Comparison of ENCODE assay signal across 1 cellular context in the genomic region with DNA sequence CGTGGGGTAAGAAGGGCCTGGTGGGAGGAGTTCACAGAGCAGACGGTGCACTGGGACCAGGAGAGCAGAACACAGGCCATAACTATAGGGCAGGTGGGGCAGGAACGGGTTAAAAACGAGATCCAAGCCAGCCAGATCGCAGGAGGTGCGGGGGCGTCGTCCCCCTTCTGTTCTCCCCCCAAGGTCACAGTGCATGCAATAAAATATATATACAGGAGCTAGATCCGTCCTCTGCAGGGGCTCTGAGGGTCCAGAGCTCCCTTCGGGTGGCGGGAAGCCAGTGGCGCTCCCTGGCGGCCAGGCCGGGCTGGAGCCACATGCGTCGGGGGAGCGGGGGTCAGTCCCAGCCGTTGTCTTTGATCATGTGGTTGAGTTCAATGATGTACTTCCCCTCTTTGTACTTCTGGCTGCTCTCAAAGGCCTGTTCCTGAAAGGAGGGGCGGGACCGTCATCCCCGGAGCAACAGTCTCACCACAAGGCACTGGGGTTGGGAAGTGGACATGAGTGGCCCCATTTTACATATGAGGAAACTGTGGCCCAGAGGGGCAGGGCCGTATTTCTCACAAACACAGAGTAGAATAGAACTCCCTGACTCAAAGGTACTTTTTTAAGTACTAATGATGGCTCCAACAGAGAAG.
A peak's percentile ranks its signal among the peaks of the same experiment; 100 is the strongest.
TF ChIP-seq lines count a peak whose summit lies in the region.

No MANE protein-coding gene starts in this region.

TF ChIP-seq in SK-N-SH, 30 proteins besides CTCF, POLR2A, EP300 and RAD21 (continued from another document):
- TF ChIP-seq, protein P1, sequence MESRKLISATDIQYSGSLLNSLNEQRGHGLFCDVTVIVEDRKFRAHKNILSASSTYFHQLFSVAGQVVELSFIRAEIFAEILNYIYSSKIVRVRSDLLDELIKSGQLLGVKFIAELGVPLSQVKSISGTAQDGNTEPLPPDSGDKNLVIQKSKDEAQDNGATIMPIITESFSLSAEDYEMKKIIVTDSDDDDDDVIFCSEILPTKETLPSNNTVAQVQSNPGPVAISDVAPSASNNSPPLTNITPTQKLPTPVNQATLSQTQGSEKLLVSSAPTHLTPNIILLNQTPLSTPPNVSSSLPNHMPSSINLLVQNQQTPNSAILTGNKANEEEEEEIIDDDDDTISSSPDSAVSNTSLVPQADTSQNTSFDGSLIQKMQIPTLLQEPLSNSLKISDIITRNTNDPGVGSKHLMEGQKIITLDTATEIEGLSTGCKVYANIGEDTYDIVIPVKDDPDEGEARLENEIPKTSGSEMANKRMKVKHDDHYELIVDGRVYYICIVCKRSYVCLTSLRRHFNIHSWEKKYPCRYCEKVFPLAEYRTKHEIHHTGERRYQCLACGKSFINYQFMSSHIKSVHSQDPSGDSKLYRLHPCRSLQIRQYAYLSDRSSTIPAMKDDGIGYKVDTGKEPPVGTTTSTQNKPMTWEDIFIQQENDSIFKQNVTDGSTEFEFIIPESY (IDR thresholded peaks at IDR 0.05; ENCODE audit: borderline replicate concordance, low read depth): no peak
- TF ChIP-seq NFIC (IDR thresholded peaks at IDR 0.05; ENCODE audit: borderline replicate concordance): no peak
- TF ChIP-seq, protein P2, sequence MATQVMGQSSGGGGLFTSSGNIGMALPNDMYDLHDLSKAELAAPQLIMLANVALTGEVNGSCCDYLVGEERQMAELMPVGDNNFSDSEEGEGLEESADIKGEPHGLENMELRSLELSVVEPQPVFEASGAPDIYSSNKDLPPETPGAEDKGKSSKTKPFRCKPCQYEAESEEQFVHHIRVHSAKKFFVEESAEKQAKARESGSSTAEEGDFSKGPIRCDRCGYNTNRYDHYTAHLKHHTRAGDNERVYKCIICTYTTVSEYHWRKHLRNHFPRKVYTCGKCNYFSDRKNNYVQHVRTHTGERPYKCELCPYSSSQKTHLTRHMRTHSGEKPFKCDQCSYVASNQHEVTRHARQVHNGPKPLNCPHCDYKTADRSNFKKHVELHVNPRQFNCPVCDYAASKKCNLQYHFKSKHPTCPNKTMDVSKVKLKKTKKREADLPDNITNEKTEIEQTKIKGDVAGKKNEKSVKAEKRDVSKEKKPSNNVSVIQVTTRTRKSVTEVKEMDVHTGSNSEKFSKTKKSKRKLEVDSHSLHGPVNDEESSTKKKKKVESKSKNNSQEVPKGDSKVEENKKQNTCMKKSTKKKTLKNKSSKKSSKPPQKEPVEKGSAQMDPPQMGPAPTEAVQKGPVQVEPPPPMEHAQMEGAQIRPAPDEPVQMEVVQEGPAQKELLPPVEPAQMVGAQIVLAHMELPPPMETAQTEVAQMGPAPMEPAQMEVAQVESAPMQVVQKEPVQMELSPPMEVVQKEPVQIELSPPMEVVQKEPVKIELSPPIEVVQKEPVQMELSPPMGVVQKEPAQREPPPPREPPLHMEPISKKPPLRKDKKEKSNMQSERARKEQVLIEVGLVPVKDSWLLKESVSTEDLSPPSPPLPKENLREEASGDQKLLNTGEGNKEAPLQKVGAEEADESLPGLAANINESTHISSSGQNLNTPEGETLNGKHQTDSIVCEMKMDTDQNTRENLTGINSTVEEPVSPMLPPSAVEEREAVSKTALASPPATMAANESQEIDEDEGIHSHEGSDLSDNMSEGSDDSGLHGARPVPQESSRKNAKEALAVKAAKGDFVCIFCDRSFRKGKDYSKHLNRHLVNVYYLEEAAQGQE (IDR thresholded peaks at IDR 0.05; ENCODE audit: low read depth, low read length): 0 out of 2 replicates have a peak, but pooled peaks have one; percentile 5
- TF ChIP-seq RCOR1 (IDR thresholded peaks at IDR 0.05; ENCODE audit: low read length): peak; percentile 63
- TF ChIP-seq YY1 (IDR thresholded peaks at IDR 0.05; ENCODE audit: low read depth): no peak
- no peak for TF ChIP-seq FOXM1 (IDR thresholded peaks at IDR 0.05; ENCODE audit: low read depth)
- no peak for TF ChIP-seq JUND (IDR thresholded peaks at IDR 0.05)
- TF ChIP-seq TCF12 (IDR thresholded peaks at IDR 0.05): no peak
- no peak for TF ChIP-seq FOSL2 (IDR thresholded peaks at IDR 0.05; ENCODE audit: borderline replicate concordance, low read depth)
- TF ChIP-seq, protein P3, sequence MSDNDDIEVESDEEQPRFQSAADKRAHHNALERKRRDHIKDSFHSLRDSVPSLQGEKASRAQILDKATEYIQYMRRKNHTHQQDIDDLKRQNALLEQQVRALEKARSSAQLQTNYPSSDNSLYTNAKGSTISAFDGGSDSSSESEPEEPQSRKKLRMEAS (IDR thresholded peaks at IDR 0.05; ENCODE audit: low read depth): peak; percentile 53; the same call in 1 of the 2 replicates
- peak; percentile 50 for TF ChIP-seq SMC3 (IDR thresholded peaks at IDR 0.05; ENCODE audit: low read depth, low read length)
- no peak for TF ChIP-seq EZH2phosphoT487 (IDR thresholded peaks at IDR 0.05; ENCODE audit: borderline replicate concordance, low read depth)
- TF ChIP-seq RXRA (IDR thresholded peaks at IDR 0.05; ENCODE audit: borderline replicate concordance, low read depth): no peak
- TF ChIP-seq, protein P4, sequence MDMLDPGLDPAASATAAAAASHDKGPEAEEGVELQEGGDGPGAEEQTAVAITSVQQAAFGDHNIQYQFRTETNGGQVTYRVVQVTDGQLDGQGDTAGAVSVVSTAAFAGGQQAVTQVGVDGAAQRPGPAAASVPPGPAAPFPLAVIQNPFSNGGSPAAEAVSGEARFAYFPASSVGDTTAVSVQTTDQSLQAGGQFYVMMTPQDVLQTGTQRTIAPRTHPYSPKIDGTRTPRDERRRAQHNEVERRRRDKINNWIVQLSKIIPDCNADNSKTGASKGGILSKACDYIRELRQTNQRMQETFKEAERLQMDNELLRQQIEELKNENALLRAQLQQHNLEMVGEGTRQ (IDR thresholded peaks at IDR 0.05; ENCODE audit: borderline replicate concordance, low read depth, low read length): no peak
- no peak for TF ChIP-seq TEAD4 (IDR thresholded peaks at IDR 0.05; ENCODE audit: borderline replicate concordance, insufficient read depth)
- no peak for TF ChIP-seq GATA2 (CRISPR knock-in tag; IDR thresholded peaks at IDR 0.05)
- TF ChIP-seq NRF1 (IDR thresholded peaks at IDR 0.05; ENCODE audit: low read depth, low read length): no peak
